In the genomic region with DNA sequence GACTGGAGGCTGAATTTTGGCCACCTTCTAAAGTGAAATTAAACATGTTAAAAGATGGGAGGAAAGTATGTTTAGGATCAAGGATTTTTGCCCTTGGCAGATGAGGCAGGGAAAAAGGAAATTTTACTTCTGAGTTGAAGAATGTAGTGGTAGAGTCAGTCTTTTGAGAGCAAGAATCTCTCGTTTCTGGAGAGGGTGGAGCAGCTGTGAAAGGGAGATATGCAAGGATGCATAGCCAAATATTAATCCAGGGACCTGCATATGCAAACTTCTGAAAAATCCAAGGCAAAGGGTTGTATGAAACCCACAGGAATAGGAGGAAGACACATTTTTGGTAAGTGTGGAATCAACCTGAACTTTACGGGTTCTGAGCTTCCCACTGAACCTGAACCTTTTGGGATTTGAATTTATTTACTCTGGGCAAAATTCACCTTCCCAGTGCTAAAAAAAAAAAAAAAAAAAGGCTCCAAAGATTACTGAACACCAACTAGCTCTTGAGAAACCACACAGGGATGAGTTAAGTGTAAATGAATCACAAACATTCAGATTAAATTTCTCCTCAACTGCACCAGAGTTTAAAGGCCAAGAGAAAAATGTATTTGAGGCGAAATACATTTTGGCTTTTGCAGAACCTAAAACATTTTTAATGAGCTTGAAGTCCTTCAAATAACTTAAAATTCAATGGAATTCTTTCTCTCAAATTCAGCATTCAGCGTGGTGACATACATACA, we compare ENCODE assay signal across 16 cellular contexts.
DNase-seq lines count a peak whose midpoint lies in the region; TF ChIP-seq lines count a peak whose summit lies in the region.
"Had no signal": no experiment of that assay in that cellular context is flagged by ENCODE, and none has a peak within 500 bp of the region (broad histone marks: within the 10 kb centered on the region; RNA-seq: fewer than 3 reads in every experiment).

No MANE protein-coding gene starts in this region.

- no peaks in the 10 kb centered on the region for H4K20me1 ChIP-seq in neural progenitor cell (ENCODE audit: low read depth)

- peak; percentile 78 for DNase-seq in EH (ENCODE audit: low read depth)
- peak; percentile 68 for DNase-seq in NCI-H226
- peak; percentile 62 for DNase-seq in epithelial cell of esophagus (ENCODE audit: low read depth)
- no peak for DNase-seq in neural progenitor cell (ENCODE audit: low spot score)
- DNase-seq in CD4-positive, alpha-beta memory T cell: no peak
- DNase-seq in amniotic stem cell (lab: John Stamatoyannopoulos, UW): no peak
- DNase-seq in ureter (ENCODE audit: low spot score): no peak
- no peak for DNase-seq in NCI-H2196 treated with DMSO at 0.1 percent for 48 hours (lab: John Stamatoyannopoulos, UW; ENCODE audit: unreplicated experiment)
- DNase-seq: activated naive CD4-positive, alpha-beta T cell treated with anti-CD3 and anti-CD28 coated beads for 36 hours; NCI-H1048; NCI-H2081; NCI-H82; Peyer's patch; right cardiac atrium; stimulated activated naive CD8-positive, alpha-beta T cell treated with anti-CD3 and anti-CD28 coated beads, Interleukin-15, amount 100 ng/mL, for 72 hours had no signal

- no peaks in the 10 kb centered on the region for H3K36me3 Mint-ChIP-seq in neural progenitor cell
- H3K36me3 Mint-ChIP-seq in CD4-positive, alpha-beta memory T cell: no peaks in the 10 kb centered on the region

- peak overlapping the region; percentile 28 for H3K27ac Mint-ChIP-seq in neural progenitor cell
- H3K27ac Mint-ChIP-seq in CD4-positive, alpha-beta memory T cell: no peak overlapping the region
- H3K27ac Mint-ChIP-seq: activated naive CD4-positive, alpha-beta T cell treated with anti-CD3 and anti-CD28 coated beads for 36 hours; stimulated activated naive CD8-positive, alpha-beta T cell treated with anti-CD3 and anti-CD28 coated beads, Interleukin-15, amount 100 ng/mL, for 72 hours had no signal

- no peaks in the 10 kb centered on the region for H3K27me3 ChIP-seq in neural progenitor cell
- H3K27me3 ChIP-seq in CD4-positive, alpha-beta memory T cell (ENCODE audit: insufficient read depth, low read length): no peaks in the 10 kb centered on the region
- H3K27me3 ChIP-seq: esophagus muscularis mucosa, Peyer's patch had no signal

- no peak overlapping the region for H3K4me2 ChIP-seq in neural progenitor cell

- CTCF ChIA-PET in CD4-positive, alpha-beta memory T cell (lab: Charles Lee; ENCODE audit: partially characterized antibody): no interaction called here

- H3K79me2 ChIP-seq in neural progenitor cell (ENCODE audit: low read depth): no peaks in the 10 kb centered on the region

- peaks cover 15% of the 10 kb centered on the region for H3K9me3 Mint-ChIP-seq in neural progenitor cell
- H3K9me3 Mint-ChIP-seq in CD4-positive, alpha-beta memory T cell: peaks cover 0 to 4% (median 0%) of the 10 kb centered on the region in 8 donors
- H3K9me3 Mint-ChIP-seq: activated naive CD4-positive, alpha-beta T cell treated with anti-CD3 and anti-CD28 coated beads for 36 hours; stimulated activated naive CD8-positive, alpha-beta T cell treated with anti-CD3 and anti-CD28 coated beads, Interleukin-15, amount 100 ng/mL, for 72 hours had no signal

- H3K27me3 Mint-ChIP-seq in neural progenitor cell (ENCODE audit: insufficient read depth, low read depth): peaks cover 6% of the 10 kb centered on the region
- H3K27me3 Mint-ChIP-seq in CD4-positive, alpha-beta memory T cell: peaks cover 10 to 15% of the 10 kb centered on the region in 2 donors

- H3K9me3 ChIP-seq in neural progenitor cell (ENCODE audit: low read depth): no peaks in the 10 kb centered on the region
- H3K9me3 ChIP-seq in CD4-positive, alpha-beta memory T cell (ENCODE audit: control insufficient read depth in 1 of 2, low read length in 2 of 2): no peaks in the 10 kb centered on the region
- H3K9me3 ChIP-seq: esophagus muscularis mucosa, Peyer's patch had no signal

- no peaks in the 10 kb centered on the region for H3K36me3 ChIP-seq in neural progenitor cell
- no peaks in the 10 kb centered on the region for H3K36me3 ChIP-seq in CD4-positive, alpha-beta memory T cell (ENCODE audit: insufficient read depth, low read length)
- H3K36me3 ChIP-seq: esophagus muscularis mucosa, Peyer's patch had no signal

- no peak overlapping the region for H3K9ac ChIP-seq in neural progenitor cell

- H3K4me1 Mint-ChIP-seq in neural progenitor cell: no peaks in the 10 kb centered on the region
- H3K4me1 Mint-ChIP-seq in CD4-positive, alpha-beta memory T cell: no peaks in the 10 kb centered on the region
- H3K4me1 Mint-ChIP-seq: stimulated activated naive CD8-positive, alpha-beta T cell treated with anti-CD3 and anti-CD28 coated beads, Interleukin-15, amount 100 ng/mL, for 72 hours had no signal

- H2AFZ ChIP-seq in neural progenitor cell (replicated peaks): no peak overlapping the region

- no peak for TF ChIP-seq CTCF in epithelial cell of esophagus (IDR thresholded peaks at IDR 0.05; ENCODE audit: insufficient read depth, low read depth, low read length, missing control alignments)
- TF ChIP-seq CTCF in neural progenitor cell (IDR thresholded peaks at IDR 0.05): no peak

- intact Hi-C loops in CD4-positive, alpha-beta memory T cell (cut with micrococcal nuclease): no loop called here

- no peak overlapping the region for H3K4me3 ChIP-seq in epithelial cell of esophagus (ENCODE audit: low read length)
- no peak overlapping the region for H3K4me3 ChIP-seq in neural progenitor cell
- H3K4me3 ChIP-seq in CD4-positive, alpha-beta memory T cell (ENCODE audit: low read length in 2 of 2): no peak overlapping the region
- H3K4me3 ChIP-seq: esophagus muscularis mucosa, Peyer's patch had no signal

- no peak overlapping the region for H3K4me3 Mint-ChIP-seq in neural progenitor cell
- H3K4me3 Mint-ChIP-seq in CD4-positive, alpha-beta memory T cell: no peak overlapping the region
- H3K4me3 Mint-ChIP-seq: activated naive CD4-positive, alpha-beta T cell treated with anti-CD3 and anti-CD28 coated beads for 36 hours; stimulated activated naive CD8-positive, alpha-beta T cell treated with anti-CD3 and anti-CD28 coated beads, Interleukin-15, amount 100 ng/mL, for 72 hours had no signal

- H3K27ac ChIP-seq in neural progenitor cell: no peak overlapping the region
- no peak overlapping the region for H3K27ac ChIP-seq in CD4-positive, alpha-beta memory T cell (ENCODE audit: low read depth, low read length)
- H3K27ac ChIP-seq: esophagus muscularis mucosa, Peyer's patch had no signal

- H3K4me1 ChIP-seq in neural progenitor cell: no peaks in the 10 kb centered on the region
- H3K4me1 ChIP-seq in CD4-positive, alpha-beta memory T cell (ENCODE audit: insufficient read depth, low read length): no peaks in the 10 kb centered on the region
- H3K4me1 ChIP-seq: Peyer's patch had no signal

- POLR2A ChIA-PET in CD4-positive, alpha-beta memory T cell (lab: Charles Lee; ENCODE audit: partially characterized antibody): no interaction called here

- H3F3A ChIP-seq in neural progenitor cell (ENCODE audit: low read depth): no peaks in the 10 kb centered on the region

Comparison
In these comparisons a context has a peak if more than half of its experiments do, and no peak if none do; other contexts are left out.
1. DNase-seq: peak in EH (single experiment), NCI-H226 (single experiment) and epithelial cell of esophagus (single experiment); none in neural progenitor cell (single experiment), CD4-positive, alpha-beta memory T cell (0 of 5), amniotic stem cell (single experiment), ureter (single experiment) and NCI-H2196 treated with DMSO at 0.1 percent for 48 hours (single experiment).